In genomic region chr1:226512076-226512728, GRCh38 we compare ENCODE assay signal across 19 cellular contexts. TPM values are rescaled to one million over a fixed set of nuclear protein-coding genes. Genes with fewer than 3 reads are reported as not detected.
"Had no signal": no experiment of that assay in that cellular context is flagged by ENCODE, and none has a peak within 500 bp of the region (broad histone marks: within the 10 kb centered on the region; RNA-seq: fewer than 3 reads in every experiment).

No MANE protein-coding gene starts in this region.

- H3K79me2 ChIP-seq: parathyroid adenoma had no signal

- H3K36me3 ChIP-seq: ascending aorta, esophagus squamous epithelium, neural progenitor cell, transverse colon had no signal

- H3K4me3 ChIP-seq: ascending aorta, esophagus squamous epithelium, neural progenitor cell, transverse colon had no signal

- DNase-seq: activated CD4-positive, CD25-positive, alpha-beta regulatory T cell treated with anti-CD3 and anti-CD28 coated beads, Interleukin-2, amount 50 U/mL, for 72 hours; activated naive CD4-positive, alpha-beta T cell treated with anti-CD3 and anti-CD28 coated beads, Interleukin-2, amount 10 ng/mL, durations not matched to agents 7 days and 5 days; activated T-cell treated with anti-CD3 and anti-CD28 coated beads, Interleukin-2, amount 50 U/mL, for 1 hour; esophagus squamous epithelium; glutamatergic neuron; naive B cell; retina; SK-N-SH; stimulated activated CD4-positive, alpha-beta T cell treated with anti-CD3 and anti-CD28 coated beads, Interleukin-15, amount 100 ng/mL, for 24 hours; stimulated activated CD4-positive, alpha-beta T cell treated with anti-CD3 and anti-CD28 coated beads, Interleukin-4, amount 100 ng/mL, for 1 hour; stimulated activated naive CD4-positive, alpha-beta T cell treated with Interleukin-2 at 50 U/mL for 16 hours; T-cell; T-helper 9 cell; transverse colon had no signal

- H3K9me3 ChIP-seq: ascending aorta, esophagus squamous epithelium, SK-N-SH, transverse colon had no signal

- ATAC-seq: left lobe of liver, T-cell had no signal

- H3K4me1 ChIP-seq: ascending aorta, esophagus squamous epithelium, neural progenitor cell, parathyroid adenoma, transverse colon had no signal

- H3K27me3 ChIP-seq: ascending aorta had no signal

- H3K4me2 ChIP-seq: neural progenitor cell, SK-N-SH had no signal

- H2AFZ ChIP-seq: neural progenitor cell, parathyroid adenoma had no signal

- H3K27ac ChIP-seq: ascending aorta, esophagus squamous epithelium, neural progenitor cell, parathyroid adenoma, transverse colon had no signal

- H3K9ac ChIP-seq: neural progenitor cell, parathyroid adenoma, SK-N-SH had no signal

RNA-seq across cellular contexts. Expression of gene STUM, which starts 36.4 kb away (rescaled TPM):
- total RNA-seq: mononuclear cell had no signal
- polyA plus RNA-seq: SK-N-SH had no signal
